Comparison of ENCODE assay signal across 8 cellular contexts in the genomic region with DNA sequence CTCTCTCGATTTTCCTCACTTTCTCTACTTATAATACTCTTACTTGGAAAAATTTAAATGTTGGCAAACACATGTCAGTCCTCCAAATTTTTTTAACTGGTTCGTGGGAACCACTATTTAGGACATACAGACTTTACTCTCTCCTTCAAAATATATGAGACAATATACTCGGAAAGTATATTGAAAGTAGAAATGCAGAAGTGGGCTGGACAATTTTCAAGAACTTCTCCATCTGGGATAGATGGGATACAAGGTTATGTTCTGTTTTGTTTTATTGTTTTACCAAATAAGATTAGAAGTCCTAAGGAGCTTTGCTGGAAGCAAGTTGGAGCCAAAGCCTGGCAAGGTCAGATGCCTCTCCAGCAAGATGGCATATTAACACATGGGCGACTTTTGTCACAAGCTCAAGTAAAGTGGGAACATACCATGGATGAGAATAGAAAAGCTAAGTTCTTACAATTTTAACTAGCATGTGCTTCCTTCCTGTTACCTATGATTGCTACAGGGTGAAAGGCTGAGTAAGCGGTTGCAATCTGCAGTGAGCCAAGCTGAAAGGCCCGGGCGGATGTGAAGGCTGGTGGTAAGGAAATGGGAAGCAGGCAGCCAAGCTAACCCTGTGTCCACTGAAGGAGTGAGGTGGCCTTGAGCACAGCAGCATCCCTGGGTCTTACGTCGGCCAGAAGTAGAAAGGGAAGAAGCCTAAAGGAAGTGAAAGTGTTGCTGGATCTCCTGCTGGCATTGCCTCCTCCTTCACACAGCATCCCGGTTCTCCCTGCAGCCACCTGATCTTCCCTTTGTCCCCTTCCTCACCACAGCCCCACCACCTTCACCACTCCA. TPM values are rescaled to one million over a fixed set of nuclear protein-coding genes. Genes with fewer than 3 reads are reported as not detected.
DNase-seq lines count a peak whose midpoint lies in the region; ATAC-seq, FAIRE-seq and TF ChIP-seq lines count a peak whose summit lies in the region.

No MANE protein-coding gene starts in this region.

- H3K27me3 Mint-ChIP-seq in astrocyte (ENCODE audit: low read depth, unreplicated experiment), result no peaks in the 10 kb centered on the region

- TF ChIP-seq EP300 in SK-N-SH (IDR thresholded peaks at IDR 0.05; ENCODE audit: borderline replicate concordance in 1 of 2, low read depth in 1 of 2, low read length in 1 of 2), result no peak

- peak overlapping the region; percentile 34 for H3K27ac Mint-ChIP-seq in astrocyte (ENCODE audit: unreplicated experiment)

- H3K4me3 ChIP-seq in OCI-LY1 (ENCODE audit: low read depth, low read length, poor library complexity, severe bottlenecking) (peak overlapping the region; percentile 62), astrocyte (ENCODE audit: insufficient read depth, low read depth, low read length) (no peak overlapping the region), SK-N-SH (ENCODE audit: low read depth in 2 of 2, low read length in 1 of 2) (no peak overlapping the region)

- H3K27me3 ChIP-seq in OCI-LY1 (ENCODE audit: insufficient read depth, low read length) (no peaks in the 10 kb centered on the region), astrocyte (ENCODE audit: insufficient read depth, low read length) (no peaks in the 10 kb centered on the region), SK-N-SH (ENCODE audit: insufficient read depth) (no peaks in the 10 kb centered on the region)

- no peak overlapping the region for H3K4me3 Mint-ChIP-seq in astrocyte (ENCODE audit: unreplicated experiment)

- peak; percentile 10 for DNase-seq in astrocyte (ENCODE audit: low read depth)
- DNase-seq in mucosa of gallbladder (ENCODE audit: low spot score), result peak; percentile 41
- no peak for DNase-seq in DMS79 treated with DMSO at 0.1 percent for 48 hours (lab: John Stamatoyannopoulos, UW)
- DNase-seq in GM10248 (ENCODE audit: extremely low spot score), result no peak
- DNase-seq in NCI-H2227 treated with DMSO at 0.1 percent for 48 hours (lab: John Stamatoyannopoulos, UW), result no peak
- DNase-seq in SK-N-SH, result no peak

- no peak for FAIRE-seq in astrocyte (lab: Jason Lieb, UNC)

- H3K9ac ChIP-seq in OCI-LY1 (ENCODE audit: low read length) (peak overlapping the region; percentile 69), astrocyte (ENCODE audit: low read length) (no peak overlapping the region), SK-N-SH (no peak overlapping the region)

- no peak for TF ChIP-seq CTCF in OCI-LY1 (IDR thresholded peaks at IDR 0.05; ENCODE audit: low read length)
- TF ChIP-seq CTCF in astrocyte (IDR thresholded peaks at IDR 0.05; ENCODE audit: insufficient read depth, low read depth, low read length), result no peak
- TF ChIP-seq CTCF in GM10248 (IDR thresholded peaks at IDR 0.05; ENCODE audit: control extremely low read depth, extremely low read depth, low read depth, missing control alignments), result no peak
- no peak for TF ChIP-seq CTCF in SK-N-SH (IDR thresholded peaks at IDR 0.05)

- peaks cover 54% of the 10 kb centered on the region for H3K4me1 ChIP-seq in OCI-LY1 (ENCODE audit: insufficient read depth, low read length, severe bottlenecking)
- peaks cover 23% of the 10 kb centered on the region for H3K4me1 ChIP-seq in astrocyte (ENCODE audit: insufficient read depth, low read length)
- H3K4me1 ChIP-seq in SK-N-SH (ENCODE audit: control insufficient read depth in 1 of 2, insufficient read depth in 2 of 2, low read depth in 1 of 2, low read length in 1 of 2), result peaks cover 5 to 13% of the 10 kb centered on the region in 2 experiments; a peak in 3 of 4 replicates

- H3K9me3 ChIP-seq in OCI-LY1 (ENCODE audit: low read length), result no peaks in the 10 kb centered on the region
- no peaks in the 10 kb centered on the region for H3K9me3 ChIP-seq in astrocyte (ENCODE audit: insufficient read depth, low read depth, low read length)
- no peaks in the 10 kb centered on the region for H3K9me3 ChIP-seq in SK-N-SH

- CTCF ChIA-PET in GM10248 (lab: Yijun Ruan, JAX), result interaction anchor here (0.9 to 9.6 kb wide), 6 partner anchors 7 to 136 kb away, joined by 3 to 348 read pairs (median 6); partner anchors contain the start of gene MAP3K5
- CTCF ChIA-PET in SK-N-SH (lab: Yijun Ruan, JAX), result interaction anchor here (11.4 kb wide), 1 partner anchor 141 kb away, joined by 214 read pairs; no protein-coding TSS in a partner anchor

- H3K36me3 Mint-ChIP-seq in astrocyte (ENCODE audit: low read depth, unreplicated experiment), result no peaks in the 10 kb centered on the region

- ATAC-seq in GM19463 (IDR thresholded peaks at IDR 0.05; ENCODE audit: unreplicated experiment), result peak; percentile 55

- POLR2A ChIA-PET in GM10248 (lab: Yijun Ruan, JAX), result interaction anchor here (0.8 kb wide), 1 partner anchor 12 kb away, joined by 3 read pairs; no protein-coding TSS in a partner anchor
- POLR2A ChIA-PET in SK-N-SH (lab: Yijun Ruan, JAX), result no interaction called here

- H3K4me2 ChIP-seq in OCI-LY1 (ENCODE audit: low read length) (peak overlapping the region; percentile 82), astrocyte (ENCODE audit: low read length) (peak overlapping the region; percentile 1), SK-N-SH (no peak overlapping the region)

- peaks cover 30% of the 10 kb centered on the region for H3K4me1 Mint-ChIP-seq in astrocyte (ENCODE audit: low read depth, unreplicated experiment)

- H3K27ac ChIP-seq in OCI-LY1 (ENCODE audit: low read depth, low read length, poor library complexity, severe bottlenecking), result peak overlapping the region; percentile 81
- H3K27ac ChIP-seq in astrocyte (ENCODE audit: low read depth, low read length), result no peak overlapping the region
- H3K27ac ChIP-seq in SK-N-SH (ENCODE audit: low read depth in 2 of 2, low read length in 1 of 2), result no peak overlapping the region

- H3K9me2 ChIP-seq in OCI-LY1 (ENCODE audit: low read depth, low read length) (no peaks in the 10 kb centered on the region), SK-N-SH (no peaks in the 10 kb centered on the region)

- H3K79me2 ChIP-seq in OCI-LY1 (ENCODE audit: insufficient read depth, low read length) (peaks cover 41% of the 10 kb centered on the region), astrocyte (ENCODE audit: insufficient read depth, low read length) (peaks cover 64% of the 10 kb centered on the region), SK-N-SH (ENCODE audit: insufficient read depth) (peaks cover 74% of the 10 kb centered on the region)

- no peaks in the 10 kb centered on the region for H3K9me3 Mint-ChIP-seq in astrocyte (ENCODE audit: unreplicated experiment)

- no peak for TF ChIP-seq RAD21 in SK-N-SH (IDR thresholded peaks at IDR 0.05; ENCODE audit: low read length)

- WGBS in SK-N-SH (ENCODE audit: low lambda C conversion rate), result 93% methylated on average over 10 of the region's 10 CpGs

- H2AFZ ChIP-seq in OCI-LY1 (ENCODE audit: low read length), result no peak overlapping the region
- H2AFZ ChIP-seq in astrocyte (ENCODE audit: low read depth, low read length), result no peak overlapping the region
- no peak overlapping the region for H2AFZ ChIP-seq in SK-N-SH (ENCODE audit: low read depth)

- no peaks in the 10 kb centered on the region for H3F3A ChIP-seq in OCI-LY1 (ENCODE audit: insufficient read depth, low read length)
- peaks cover 18% of the 10 kb centered on the region for H3F3A ChIP-seq in SK-N-SH (replicated peaks; ENCODE audit: insufficient read depth)

- H4K20me1 ChIP-seq in OCI-LY1 (ENCODE audit: insufficient read depth, low read length), result no peaks in the 10 kb centered on the region
- H4K20me1 ChIP-seq in astrocyte (ENCODE audit: insufficient read depth, low read length), result no peaks in the 10 kb centered on the region
- no peaks in the 10 kb centered on the region for H4K20me1 ChIP-seq in SK-N-SH (ENCODE audit: insufficient read depth)

- H3K36me3 ChIP-seq in OCI-LY1 (ENCODE audit: insufficient read depth, low read length) (peaks cover 25% of the 10 kb centered on the region), astrocyte (ENCODE audit: insufficient read depth, low read length) (no peaks in the 10 kb centered on the region), SK-N-SH (replicated peaks in 1 of 2; ENCODE audit: control insufficient read depth in 1 of 2, insufficient read depth in 2 of 2, low read length in 1 of 2) (no peaks in the 10 kb centered on the region)

TF ChIP-seq in SK-N-SH, 30 proteins besides CTCF, POLR2A, EP300 and RAD21 (continues in another document):
- TF ChIP-seq TEAD4 (IDR thresholded peaks at IDR 0.05; ENCODE audit: borderline replicate concordance, insufficient read depth) (no peak), TAF1 (IDR thresholded peaks at IDR 0.05; ENCODE audit: borderline replicate concordance, low read depth, low read length) (no peak), SIN3A (IDR thresholded peaks at IDR 0.05; ENCODE audit: borderline replicate concordance, low read depth, low read length) (no peak)
- TF ChIP-seq, protein P1, sequence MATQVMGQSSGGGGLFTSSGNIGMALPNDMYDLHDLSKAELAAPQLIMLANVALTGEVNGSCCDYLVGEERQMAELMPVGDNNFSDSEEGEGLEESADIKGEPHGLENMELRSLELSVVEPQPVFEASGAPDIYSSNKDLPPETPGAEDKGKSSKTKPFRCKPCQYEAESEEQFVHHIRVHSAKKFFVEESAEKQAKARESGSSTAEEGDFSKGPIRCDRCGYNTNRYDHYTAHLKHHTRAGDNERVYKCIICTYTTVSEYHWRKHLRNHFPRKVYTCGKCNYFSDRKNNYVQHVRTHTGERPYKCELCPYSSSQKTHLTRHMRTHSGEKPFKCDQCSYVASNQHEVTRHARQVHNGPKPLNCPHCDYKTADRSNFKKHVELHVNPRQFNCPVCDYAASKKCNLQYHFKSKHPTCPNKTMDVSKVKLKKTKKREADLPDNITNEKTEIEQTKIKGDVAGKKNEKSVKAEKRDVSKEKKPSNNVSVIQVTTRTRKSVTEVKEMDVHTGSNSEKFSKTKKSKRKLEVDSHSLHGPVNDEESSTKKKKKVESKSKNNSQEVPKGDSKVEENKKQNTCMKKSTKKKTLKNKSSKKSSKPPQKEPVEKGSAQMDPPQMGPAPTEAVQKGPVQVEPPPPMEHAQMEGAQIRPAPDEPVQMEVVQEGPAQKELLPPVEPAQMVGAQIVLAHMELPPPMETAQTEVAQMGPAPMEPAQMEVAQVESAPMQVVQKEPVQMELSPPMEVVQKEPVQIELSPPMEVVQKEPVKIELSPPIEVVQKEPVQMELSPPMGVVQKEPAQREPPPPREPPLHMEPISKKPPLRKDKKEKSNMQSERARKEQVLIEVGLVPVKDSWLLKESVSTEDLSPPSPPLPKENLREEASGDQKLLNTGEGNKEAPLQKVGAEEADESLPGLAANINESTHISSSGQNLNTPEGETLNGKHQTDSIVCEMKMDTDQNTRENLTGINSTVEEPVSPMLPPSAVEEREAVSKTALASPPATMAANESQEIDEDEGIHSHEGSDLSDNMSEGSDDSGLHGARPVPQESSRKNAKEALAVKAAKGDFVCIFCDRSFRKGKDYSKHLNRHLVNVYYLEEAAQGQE (IDR thresholded peaks at IDR 0.05; ENCODE audit: low read depth, low read length), result no peak

RNA-seq across cellular contexts. Expression of gene MAP3K5, which starts 7.1 kb away (rescaled TPM):
- total RNA-seq in astrocyte (1.7 TPM in 2 replicates), mucosa of gallbladder (15.9 TPM)
- 1.4 TPM in 2 replicates for polyA plus RNA-seq in SK-N-SH (2012; rRNA removed)
- 1.7 and 1.8 TPM in 2 replicates for polyA plus RNA-seq in SK-N-SH (2012; cell fraction: cytosol; rRNA removed)
- polyA plus RNA-seq in SK-N-SH (2012; cell fraction: nucleus; rRNA removed), result 1.1 and 1.9 TPM in 2 replicates

RNA-seq across cellular contexts. Expression of gene PEX7, which starts 37.3 kb away (rescaled TPM):
- total RNA-seq in astrocyte (4.8 and 6.2 TPM in 2 replicates), mucosa of gallbladder (11.2 TPM)
- 10.8 and 13.1 TPM in 2 replicates for polyA plus RNA-seq in SK-N-SH (2012; rRNA removed)
- polyA plus RNA-seq in SK-N-SH (2012; cell fraction: cytosol; rRNA removed), result 14.9 and 15.5 TPM in 2 replicates
- polyA plus RNA-seq in SK-N-SH (2012; cell fraction: nucleus; rRNA removed), result 4.2 and 5.7 TPM in 2 replicates

Comparison
In these comparisons a context has a peak if more than half of its experiments do, and no peak if none do; other contexts are left out.
1. DNase-seq: peak in astrocyte (single experiment) and mucosa of gallbladder (single experiment); none in DMS79 treated with DMSO at 0.1 percent for 48 hours (single experiment), GM10248 (single experiment), NCI-H2227 treated with DMSO at 0.1 percent for 48 hours (single experiment) and SK-N-SH (single experiment).